ENCODE assay signal across 18 cellular contexts in genomic region chr9:71703172-71703872, GRCh38.
DNase-seq lines count a peak whose midpoint lies in the region; ATAC-seq and TF ChIP-seq lines count a peak whose summit lies in the region.
"Had no signal": no experiment of that assay in that cellular context is flagged by ENCODE, and none has a peak within 500 bp of the region (broad histone marks: within the 10 kb centered on the region; RNA-seq: fewer than 3 reads in every experiment).

No MANE protein-coding gene starts in this region.

- no peaks in the 10 kb centered on the region for H3K27me3 Mint-ChIP-seq in CD8-positive, alpha-beta T cell (ENCODE audit: low read depth)
- H3K27me3 Mint-ChIP-seq in nephron progenitor cell (ENCODE audit: low read depth, poor library complexity), result no peaks in the 10 kb centered on the region
- H3K27me3 Mint-ChIP-seq: brain had no signal

- no peak overlapping the region for H3K56ac ChIP-seq in IMR-90 (ENCODE audit: extremely low read depth, insufficient read depth, low read length)

- TF ChIP-seq RAD21 in IMR-90 (IDR thresholded peaks at IDR 0.05; ENCODE audit: low read length), result no peak

- peak overlapping the region; percentile 30 for H3K27ac Mint-ChIP-seq in CD8-positive, alpha-beta T cell
- H3K27ac Mint-ChIP-seq in nephron progenitor cell, result peak overlapping the region; percentile 26

- POLR2A ChIA-PET in CD8-positive, alpha-beta T cell (lab: Charles Lee), result no interaction called here
- POLR2A ChIA-PET in IMR-90 (lab: Charles Lee; ENCODE audit: unreplicated experiment), result interaction anchor here (0.5 kb wide), 1 partner anchor 66 kb away, joined by 3 read pairs; no protein-coding TSS in a partner anchor

- no peaks in the 10 kb centered on the region for H3K4me1 ChIP-seq in CD8-positive, alpha-beta T cell (ENCODE audit: insufficient read depth, low read length)
- H3K4me1 ChIP-seq in IMR-90 (ENCODE audit: control insufficient read depth, insufficient read depth, low read length) (no peaks in the 10 kb centered on the region; the same call in 1 of the 2 replicates), testis (no peaks in the 10 kb centered on the region)
- H3K4me1 ChIP-seq: Peyer's patch, prostate gland had no signal

- no peak overlapping the region for H2BK5ac ChIP-seq in IMR-90 (ENCODE audit: low read depth, low read length, poor library complexity, severe bottlenecking)

- no peak overlapping the region for H3K14ac ChIP-seq in IMR-90 (replicated peaks; ENCODE audit: low read depth, low read length)

- no peaks in the 10 kb centered on the region for H3K9me3 Mint-ChIP-seq in CD8-positive, alpha-beta T cell
- H3K9me3 Mint-ChIP-seq in nephron progenitor cell, result no peaks in the 10 kb centered on the region
- H3K9me3 Mint-ChIP-seq: brain had no signal

- H4K5ac ChIP-seq in IMR-90 (ENCODE audit: low read depth, low read length), result no peak overlapping the region

- H2AK9ac ChIP-seq in IMR-90 (replicated peaks; ENCODE audit: low read depth, low read length, poor library complexity), result no peak overlapping the region

- no peaks in the 10 kb centered on the region for H3K9me3 ChIP-seq in CD8-positive, alpha-beta T cell (ENCODE audit: low read length)
- H3K9me3 ChIP-seq in IMR-90 (ENCODE audit: control insufficient read depth, insufficient read depth, low read length) (no peaks in the 10 kb centered on the region), testis (no peaks in the 10 kb centered on the region)
- H3K9me3 ChIP-seq: Peyer's patch, prostate gland, tibial nerve had no signal

- H3K4me3 ChIP-seq in CD8-positive, alpha-beta T cell (ENCODE audit: low read depth, low read length), result no peak overlapping the region
- H3K4me3 ChIP-seq in IMR-90 (ENCODE audit: insufficient read depth, low read depth, low read length) (no peak overlapping the region), choroid plexus epithelial cell (ENCODE audit: low read depth, low read length) (no peak overlapping the region), testis (no peak overlapping the region)
- H3K4me3 ChIP-seq: Peyer's patch, prostate gland, tibial nerve had no signal

- no peak for TF ChIP-seq POLR2A in IMR-90 (IDR thresholded peaks at IDR 0.05; ENCODE audit: low read depth, low read length)
- no peak for TF ChIP-seq POLR2A in testis (IDR thresholded peaks at IDR 0.05)

- H2AFZ ChIP-seq in IMR-90 (replicated peaks; ENCODE audit: low read length, poor library complexity), result no peak overlapping the region

- H4K91ac ChIP-seq in IMR-90 (ENCODE audit: insufficient read depth, low read depth, low read length), result no peak overlapping the region

- no peak overlapping the region for H2BK120ac ChIP-seq in IMR-90 (ENCODE audit: low read depth, low read length)

- in situ Hi-C loops in IMR-90 (cut with MboI; ENCODE audit: low sequenced_read_pairs), result no loop called here

- no peak overlapping the region for H3K4me3 Mint-ChIP-seq in CD8-positive, alpha-beta T cell
- no peak overlapping the region for H3K4me3 Mint-ChIP-seq in nephron progenitor cell
- H3K4me3 Mint-ChIP-seq: brain had no signal

- no TSS peak for BruUV-seq in IMR-90 (replicated peaks; lab: Mats Ljungman, UMichigan)

- intact Hi-C loops in CD8-positive, alpha-beta T cell (cut with DNase I, micrococcal nuclease), result loop anchor here in 1 of 2 experiments (2.0 kb wide), 1 partner anchor 13 kb away; no protein-coding TSS in a partner anchor
- intact Hi-C loops in IMR-90 (cut with micrococcal nuclease), result no loop called here
- intact Hi-C loops in testis (cut with DNase I; ENCODE audit: low total_unique reads), result no loop called here

- H3K4me2 ChIP-seq in IMR-90 (ENCODE audit: low read depth, low read length), result no peak overlapping the region

- ATAC-seq in CD8-positive, alpha-beta T cell, result no peak
- ATAC-seq in IMR-90 (ENCODE audit: low read depth), result no peak

- dilution Hi-C loops in IMR-90 (cut with HindIII; ENCODE audit: low sequenced_read_pairs, unreplicated experiment), result no loop called here

- no peak overlapping the region for H4K8ac ChIP-seq in IMR-90 (ENCODE audit: low read depth in 2 of 2, low read length in 2 of 2)

- H4K20me1 ChIP-seq in IMR-90 (ENCODE audit: insufficient read depth, low read length), result no peaks in the 10 kb centered on the region

- no peak for DNase-seq in CD8-positive, alpha-beta T cell
- DNase-seq in IMR-90 (no peak), choroid plexus epithelial cell (ENCODE audit: low read depth) (peak; percentile 30), nephron progenitor cell (no peak), testis (no peak), DMS53 (lab: John Stamatoyannopoulos, UW) (no peak)
- DNase-seq in stimulated activated naive CD4-positive, alpha-beta T cell (lab: John Stamatoyannopoulos, UW), result no peak
- DNase-seq: activated CD4-positive, CD25-positive, alpha-beta regulatory T cell treated with anti-CD3 and anti-CD28 coated beads, Interleukin-2, amount 50 U/mL, for 72 hours; effector CD8-positive, alpha-beta T cell; glutamatergic neuron; kidney glomerular epithelial cell; NCI-H2029 treated with DMSO at 0.1 percent for 48 hours; NCI-H774; Peyer's patch had no signal

- H3K27ac ChIP-seq in CD8-positive, alpha-beta T cell (ENCODE audit: low read depth, low read length), result no peak overlapping the region
- H3K27ac ChIP-seq in IMR-90 (ENCODE audit: insufficient read depth, low read length), result no peak overlapping the region
- no peak overlapping the region for H3K27ac ChIP-seq in testis
- H3K27ac ChIP-seq: C4-2B, Peyer's patch, prostate gland, tibial nerve had no signal

- no peak overlapping the region for H3K23ac ChIP-seq in IMR-90 (ENCODE audit: low read depth, low read length)

- H2AK5ac ChIP-seq in IMR-90 (ENCODE audit: low read depth, low read length), result no peak overlapping the region

- H3K36me3 ChIP-seq in CD8-positive, alpha-beta T cell (ENCODE audit: insufficient read depth, low read length), result peaks cover 42% of the 10 kb centered on the region
- H3K36me3 ChIP-seq in IMR-90 (ENCODE audit: control insufficient read depth, insufficient read depth, low read length) (peaks cover 25% of the 10 kb centered on the region), testis (ENCODE audit: low read depth, missing control alignments) (no peaks in the 10 kb centered on the region)
- H3K36me3 ChIP-seq: prostate gland had no signal

- no peak overlapping the region for H2BK20ac ChIP-seq in IMR-90 (ENCODE audit: low read depth, low read length)

- no peak overlapping the region for H3K18ac ChIP-seq in IMR-90 (ENCODE audit: low read depth, low read length)

- H3K9me1 ChIP-seq in IMR-90 (ENCODE audit: insufficient read depth, low read length), result peaks cover 3% of the 10 kb centered on the region; the same call in 1 of the 2 replicates

- peaks cover 2% of the 10 kb centered on the region for H3K4me1 Mint-ChIP-seq in CD8-positive, alpha-beta T cell (ENCODE audit: low read depth)
- H3K4me1 Mint-ChIP-seq in nephron progenitor cell, result no peaks in the 10 kb centered on the region

- 100% methylated on average over 1 of the region's 6 CpGs; no CpG with 5 or more reads in 1 of the 2 experiments for WGBS in IMR-90 (ENCODE audit: extremely low coverage in 2 of 2, insufficient read length in 1 of 2), 2 experiments
- WGBS in testis, 2 donors, result 79 to 82% methylated on average over 6 of the region's 6 CpGs

- H2BK15ac ChIP-seq in IMR-90 (ENCODE audit: low read depth, low read length), result no peak overlapping the region

- H3K36me3 Mint-ChIP-seq in CD8-positive, alpha-beta T cell, result peaks cover 78% of the 10 kb centered on the region
- peaks cover 62% of the 10 kb centered on the region for H3K36me3 Mint-ChIP-seq in nephron progenitor cell (ENCODE audit: low read depth)

- peaks cover 9 to 17% of the 10 kb centered on the region in 2 experiments; a peak in 3 of 4 replicates for H3K79me1 ChIP-seq in IMR-90 (ENCODE audit: low read depth in 1 of 2, low read length in 2 of 2)

- H3K27me3 ChIP-seq in CD8-positive, alpha-beta T cell (ENCODE audit: insufficient read depth, low read length), result no peaks in the 10 kb centered on the region
- H3K27me3 ChIP-seq in IMR-90 (ENCODE audit: control insufficient read depth, insufficient read depth, low read length) (no peaks in the 10 kb centered on the region), testis (no peaks in the 10 kb centered on the region)
- H3K27me3 ChIP-seq: Peyer's patch, tibial nerve had no signal

- H3K4ac ChIP-seq in IMR-90 (ENCODE audit: low read depth, low read length), result no peak overlapping the region

- TF ChIP-seq CTCF in CD8-positive, alpha-beta T cell (IDR thresholded peaks at IDR 0.05), result no peak
- TF ChIP-seq CTCF in IMR-90 (conservative IDR thresholded peaks at IDR 0.05; ENCODE audit: low read depth, low read length) (no peak), choroid plexus epithelial cell (conservative IDR thresholded peaks at IDR 0.05; ENCODE audit: low read depth, low read length) (no peak), nephron progenitor cell (IDR thresholded peaks at IDR 0.05) (no peak), testis (IDR thresholded peaks at IDR 0.05) (no peak)

- CTCF ChIA-PET in CD8-positive, alpha-beta T cell (lab: Charles Lee), result interaction anchor here (1.0 kb wide), 1 partner anchor 75 kb away, joined by 4 read pairs; no protein-coding TSS in a partner anchor
- CTCF ChIA-PET in IMR-90 (lab: Yijun Ruan, JAX), result interaction anchor here (2.0 kb wide), 1 partner anchor 13 kb away, joined by 11 read pairs; no protein-coding TSS in a partner anchor

- H3K9ac ChIP-seq in IMR-90 (ENCODE audit: low read depth, low read length), result no peak overlapping the region

TF ChIP-seq in IMR-90, 13 proteins besides CTCF, POLR2A, EP300 and RAD21:
- peak; percentile 21; the same call in 1 of the 2 replicates for TF ChIP-seq CEBPB (IDR thresholded peaks at IDR 0.05; ENCODE audit: low read depth, low read length)
- TF ChIP-seq, protein P1, sequence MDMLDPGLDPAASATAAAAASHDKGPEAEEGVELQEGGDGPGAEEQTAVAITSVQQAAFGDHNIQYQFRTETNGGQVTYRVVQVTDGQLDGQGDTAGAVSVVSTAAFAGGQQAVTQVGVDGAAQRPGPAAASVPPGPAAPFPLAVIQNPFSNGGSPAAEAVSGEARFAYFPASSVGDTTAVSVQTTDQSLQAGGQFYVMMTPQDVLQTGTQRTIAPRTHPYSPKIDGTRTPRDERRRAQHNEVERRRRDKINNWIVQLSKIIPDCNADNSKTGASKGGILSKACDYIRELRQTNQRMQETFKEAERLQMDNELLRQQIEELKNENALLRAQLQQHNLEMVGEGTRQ (IDR thresholded peaks at IDR 0.05; ENCODE audit: low read depth, low read length), result no peak
